11 cellular contexts compared by ENCODE assay signal in the genomic region with DNA sequence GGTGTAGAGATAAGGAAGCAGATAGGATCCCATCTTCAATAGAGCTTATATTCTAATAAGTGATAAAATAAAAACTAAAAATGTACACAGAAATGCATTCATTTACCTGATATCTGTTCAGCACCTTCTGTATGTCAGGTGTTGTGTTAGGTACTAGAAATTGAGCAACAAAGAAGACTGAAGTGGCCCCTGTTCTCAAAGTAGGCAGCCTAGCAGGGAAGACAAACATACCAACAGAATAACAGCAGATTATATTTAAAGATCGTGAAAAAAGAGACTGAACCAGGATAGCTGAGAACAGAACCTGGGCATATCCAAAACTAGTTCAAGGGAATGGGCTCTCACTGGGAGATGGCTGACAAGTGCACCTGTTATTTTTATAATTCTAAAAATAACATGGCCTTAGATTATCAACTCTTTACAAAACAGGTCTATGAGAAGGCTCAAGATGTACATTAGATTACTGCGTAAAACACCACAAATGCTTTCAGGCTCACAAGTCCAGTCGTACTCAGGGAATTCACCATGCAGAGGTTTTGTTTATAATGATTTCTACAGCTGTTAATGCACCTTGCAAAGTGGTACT. TPM values are rescaled to one million over a fixed set of nuclear protein-coding genes. Genes with fewer than 3 reads are reported as not detected.
DNase-seq lines count a peak whose midpoint lies in the region; ATAC-seq, FAIRE-seq and TF ChIP-seq lines count a peak whose summit lies in the region.
"Had no signal": no experiment of that assay in that cellular context is flagged by ENCODE, and none has a peak within 500 bp of the region (broad histone marks: within the 10 kb centered on the region; RNA-seq: fewer than 3 reads in every experiment).

No MANE protein-coding gene starts in this region.

- TF ChIP-seq CTCF in adrenal gland (IDR thresholded peaks at IDR 0.05): no peak
- no peak for TF ChIP-seq CTCF in keratinocyte (optimal IDR thresholded peaks at IDR 0.05 in 1 of 3, IDR thresholded peaks at IDR 0.05 in 1 of 3, conservative IDR thresholded peaks at IDR 0.05 in 1 of 3; ENCODE audit: extremely low read depth in 1 of 3, insufficient read depth in 2 of 3, low read length in 3 of 3)
- no peak for TF ChIP-seq CTCF in BE2C (IDR thresholded peaks at IDR 0.05; ENCODE audit: low read depth, low read length)

- H3K9me3 ChIP-seq in adrenal gland (replicated peaks in 1 of 3): no peaks in the 10 kb centered on the region
- no peaks in the 10 kb centered on the region for H3K9me3 ChIP-seq in keratinocyte (ENCODE audit: control insufficient read depth, low read depth, low read length)
- H3K9me3 ChIP-seq in BE2C: no peaks in the 10 kb centered on the region
- H3K9me3 ChIP-seq in naive thymus-derived CD4-positive, alpha-beta T cell (ENCODE audit: control insufficient read depth in 2 of 3, low read length in 3 of 3): no peaks in the 10 kb centered on the region
- H3K9me3 ChIP-seq: ovary had no signal

- CTCF ChIA-PET in naive thymus-derived CD4-positive, alpha-beta T cell (lab: Charles Lee): no interaction called here

- H2AFZ ChIP-seq in keratinocyte (ENCODE audit: control insufficient read depth, low read length): no peak overlapping the region

- H3K27me3 ChIP-seq in adrenal gland: no peaks in the 10 kb centered on the region
- no peaks in the 10 kb centered on the region for H3K27me3 ChIP-seq in keratinocyte (ENCODE audit: control insufficient read depth, extremely low read depth, insufficient read depth, low read length)
- H3K27me3 ChIP-seq in BE2C: no peaks in the 10 kb centered on the region
- no peaks in the 10 kb centered on the region for H3K27me3 ChIP-seq in naive thymus-derived CD4-positive, alpha-beta T cell (ENCODE audit: control insufficient read depth in 2 of 2, insufficient read depth in 2 of 2, low read length in 2 of 2)
- H3K27me3 ChIP-seq: ovary had no signal

- peaks cover 23% of the 10 kb centered on the region for H3K36me3 Mint-ChIP-seq in activated T-cell treated with anti-CD3 and anti-CD28 coated beads, Interleukin-2, amount 50 U/mL, for 24 hours (ENCODE audit: low read depth)
- peaks cover 17% of the 10 kb centered on the region for H3K36me3 Mint-ChIP-seq in activated T-cell treated with anti-CD3 and anti-CD28 coated beads, Interleukin-2, amount 50 U/mL, for 4 hours (ENCODE audit: insufficient read depth)
- H3K36me3 Mint-ChIP-seq in naive thymus-derived CD4-positive, alpha-beta T cell: peaks cover 5 to 38% (median 16%) of the 10 kb centered on the region in 5 donors

- no peaks in the 10 kb centered on the region for H4K20me1 ChIP-seq in keratinocyte (ENCODE audit: control insufficient read depth, extremely low read depth, insufficient read depth, low read length)

- H3K36me3 ChIP-seq in adrenal gland (replicated peaks in 1 of 2) (no peaks in the 10 kb centered on the region), keratinocyte (ENCODE audit: control insufficient read depth in 2 of 2, extremely low read depth in 1 of 2, insufficient read depth in 2 of 2, low read length in 2 of 2) (peaks cover 4 to 9% of the 10 kb centered on the region in 2 experiments), BE2C (peaks cover 4% of the 10 kb centered on the region)
- H3K36me3 ChIP-seq in naive thymus-derived CD4-positive, alpha-beta T cell (ENCODE audit: control insufficient read depth in 2 of 3, insufficient read depth in 3 of 3, low read length in 3 of 3): no peaks in the 10 kb centered on the region
- H3K36me3 ChIP-seq: ovary, WERI-Rb-1 had no signal

- H3K9me3 Mint-ChIP-seq in activated T-cell treated with anti-CD3 and anti-CD28 coated beads, Interleukin-2, amount 50 U/mL, for 24 hours: no peaks in the 10 kb centered on the region
- peaks cover 6% of the 10 kb centered on the region for H3K9me3 Mint-ChIP-seq in activated T-cell treated with anti-CD3 and anti-CD28 coated beads, Interleukin-2, amount 50 U/mL, for 4 hours
- peaks cover 0 to 3% (median 0%) of the 10 kb centered on the region in 11 donors for H3K9me3 Mint-ChIP-seq in naive thymus-derived CD4-positive, alpha-beta T cell

- peak overlapping the region; percentile 50 for H3K9ac ChIP-seq in keratinocyte (ENCODE audit: control insufficient read depth, extremely low read depth, insufficient read depth, low read length)

- no peak for ATAC-seq in activated T-cell treated with anti-CD3 and anti-CD28 coated beads, Interleukin-2, amount 50 U/mL, for 4 hours
- no peak for ATAC-seq in esophagus mucosa
- ATAC-seq in naive thymus-derived CD4-positive, alpha-beta T cell: no peak

- TF ChIP-seq POLR2A in adrenal gland (IDR thresholded peaks at IDR 0.05): no peak

- FAIRE-seq in keratinocyte (lab: Jason Lieb, UNC): no peak

- H3K4me2 ChIP-seq in keratinocyte (ENCODE audit: control insufficient read depth, extremely low read depth, insufficient read depth, low read depth, low read length): peak overlapping the region; percentile 76

- H3K79me2 ChIP-seq in keratinocyte (ENCODE audit: control insufficient read depth, insufficient read depth, low read length): peaks cover 54% of the 10 kb centered on the region

- dilution Hi-C loops in keratinocyte (cut with MboI; ENCODE audit: extremely low pct_ligation_motif_present, low sequenced_read_pairs): no loop called here

- POLR2A ChIA-PET in naive thymus-derived CD4-positive, alpha-beta T cell (lab: Charles Lee): interaction anchor here (0.6 kb wide), 1 partner anchor 11 kb away, joined by 3 read pairs; no protein-coding TSS in a partner anchor

- intact Hi-C loops in adrenal gland (cut with DNase I): no loop called here
- intact Hi-C loops in naive thymus-derived CD4-positive, alpha-beta T cell (cut with micrococcal nuclease): no loop called here

- H3K27ac Mint-ChIP-seq in activated T-cell treated with anti-CD3 and anti-CD28 coated beads, Interleukin-2, amount 50 U/mL, for 24 hours: peak overlapping the region; percentile 97
- no peak overlapping the region for H3K27ac Mint-ChIP-seq in naive thymus-derived CD4-positive, alpha-beta T cell

- no peaks in the 10 kb centered on the region for H3K9me1 ChIP-seq in keratinocyte (ENCODE audit: control insufficient read depth, extremely low read depth, insufficient read depth, low read length)

- H3K27me3 Mint-ChIP-seq in activated T-cell treated with anti-CD3 and anti-CD28 coated beads, Interleukin-2, amount 50 U/mL, for 24 hours: no peaks in the 10 kb centered on the region
- H3K27me3 Mint-ChIP-seq in activated T-cell treated with anti-CD3 and anti-CD28 coated beads, Interleukin-2, amount 50 U/mL, for 4 hours (ENCODE audit: low read depth): no peaks in the 10 kb centered on the region
- no peaks in the 10 kb centered on the region for H3K27me3 Mint-ChIP-seq in naive thymus-derived CD4-positive, alpha-beta T cell

- H3K4me3 ChIP-seq in adrenal gland (no peak overlapping the region), keratinocyte (ENCODE audit: control insufficient read depth in 2 of 3, extremely low read depth in 1 of 3, insufficient read depth in 2 of 3, low read depth in 1 of 3, low read length in 3 of 3) (peak overlapping the region in 1 of 3 experiments; percentile 39), BE2C (ENCODE audit: low read depth, low read length) (no peak overlapping the region)
- H3K4me3 ChIP-seq in naive thymus-derived CD4-positive, alpha-beta T cell (ENCODE audit: low read length): no peak overlapping the region
- H3K4me3 ChIP-seq: ovary had no signal

- H3K4me3 Mint-ChIP-seq in activated T-cell treated with anti-CD3 and anti-CD28 coated beads, Interleukin-2, amount 50 U/mL, for 24 hours: no peak overlapping the region
- H3K4me3 Mint-ChIP-seq in activated T-cell treated with anti-CD3 and anti-CD28 coated beads, Interleukin-2, amount 50 U/mL, for 4 hours: no peak overlapping the region
- H3K4me3 Mint-ChIP-seq in naive thymus-derived CD4-positive, alpha-beta T cell: no peak overlapping the region

- 88 to 93% (median 90%) methylated on average over 3 of the region's 3 CpGs for WGBS in adrenal gland, 4 donors

- H3K4me1 Mint-ChIP-seq in activated T-cell treated with anti-CD3 and anti-CD28 coated beads, Interleukin-2, amount 50 U/mL, for 24 hours (ENCODE audit: low read depth): peaks cover 67% of the 10 kb centered on the region
- H3K4me1 Mint-ChIP-seq in activated T-cell treated with anti-CD3 and anti-CD28 coated beads, Interleukin-2, amount 50 U/mL, for 4 hours (ENCODE audit: low read depth): peaks cover 57% of the 10 kb centered on the region
- H3K4me1 Mint-ChIP-seq in naive thymus-derived CD4-positive, alpha-beta T cell: peaks cover 20 to 61% (median 40%) of the 10 kb centered on the region in 7 donors

- peak overlapping the region; percentile 66 to 93 (median 83) for H3K27ac ChIP-seq in adrenal gland
- peak overlapping the region; percentile 97 for H3K27ac ChIP-seq in keratinocyte (ENCODE audit: control insufficient read depth, insufficient read depth, low read length)
- peak overlapping the region; percentile 48 for H3K27ac ChIP-seq in temporal lobe (ENCODE audit: low read depth, low read length)
- H3K27ac ChIP-seq in naive thymus-derived CD4-positive, alpha-beta T cell (ENCODE audit: low read depth, low read length): no peak overlapping the region
- H3K27ac ChIP-seq: WERI-Rb-1 had no signal

- no peak for DNase-seq in activated T-cell treated with anti-CD3 and anti-CD28 coated beads, Interleukin-2, amount 50 U/mL, for 24 hours
- no peak for DNase-seq in activated T-cell treated with anti-CD3 and anti-CD28 coated beads, Interleukin-2, amount 50 U/mL, for 4 hours
- DNase-seq in adrenal gland (no peak), keratinocyte (ENCODE audit: low read depth, low spot score) (no peak), BE2C (no peak)
- no peak for DNase-seq in naive thymus-derived CD4-positive, alpha-beta T cell
- DNase-seq: MV-4-11, WERI-Rb-1 had no signal

- H3K4me1 ChIP-seq in adrenal gland (replicated peaks in 1 of 2) (peaks cover 46 to 55% of the 10 kb centered on the region in 2 donors), keratinocyte (ENCODE audit: control insufficient read depth, extremely low read depth, insufficient read depth, low read length) (peaks cover 52% of the 10 kb centered on the region), BE2C (peaks cover 33% of the 10 kb centered on the region)
- H3K4me1 ChIP-seq in naive thymus-derived CD4-positive, alpha-beta T cell (ENCODE audit: control insufficient read depth in 2 of 2, insufficient read depth in 2 of 2, low read length in 2 of 2): peaks cover 0 to 5% of the 10 kb centered on the region in 2 donors

RNA-seq across cellular contexts. Expression of a gene that starts 16.3 kb away (rescaled TPM):
- total RNA-seq in activated T-cell treated with anti-CD3 and anti-CD28 coated beads, Interleukin-2, amount 50 U/mL, for 4 hours: 10 to 100 TPM; 13.6 to 18.5 (median 16.3) TPM
- total RNA-seq in adrenal gland (10 to 100 TPM; 51.3 to 92.3 (median 67.5) TPM), temporal lobe (12.0 TPM), esophagus mucosa (13.2 TPM)
- polyA plus RNA-seq in adrenal gland (10 to 100 TPM in 1 of 3 donors, 1 to 10 TPM in 2; 7.5 to 37.0 (median 7.5) TPM), keratinocyte (55.4 to 64.3 TPM (median 62.4 TPM) in 3 replicates)
- 8.8 TPM for polyA plus RNA-seq in keratinocyte (2011; ENCODE audit: low read depth)
- 33.1 and 59.0 TPM in 2 replicates for polyA plus RNA-seq in keratinocyte (2011; cell fraction: cytosol; rRNA removed)
- 74.5 and 85.6 TPM in 2 replicates for polyA plus RNA-seq in keratinocyte (2011; cell fraction: nucleus; rRNA removed)
- 21.3 and 51.0 TPM in 2 replicates for polyA plus RNA-seq in keratinocyte (2012; ENCODE audit: low replicate concordance)
- polyA minus RNA-seq in keratinocyte: 35.5 to 110 TPM (median 88.7 TPM) in 3 replicates
- polyA minus RNA-seq in keratinocyte (2011; cell fraction: cytosol; rRNA and poly(A)+ RNA removed): 62.7 TPM
- 108 and 195 TPM in 2 replicates for polyA minus RNA-seq in keratinocyte (2011; cell fraction: nucleus; rRNA and poly(A)+ RNA removed)
- 46.2 TPM for polyA plus RNA-seq in BE2C (2012; ENCODE audit: insufficient read depth, insufficient read length, low read depth)
- 10 to 100 TPM; 15.1 to 29.7 (median 25.3) TPM for total RNA-seq in naive thymus-derived CD4-positive, alpha-beta T cell
- polyA plus RNA-seq in naive thymus-derived CD4-positive, alpha-beta T cell: 10 to 100 TPM; 17.5 to 23.7 TPM
